Comparison of ENCODE assay signal across 11 cellular contexts in the genomic region with DNA sequence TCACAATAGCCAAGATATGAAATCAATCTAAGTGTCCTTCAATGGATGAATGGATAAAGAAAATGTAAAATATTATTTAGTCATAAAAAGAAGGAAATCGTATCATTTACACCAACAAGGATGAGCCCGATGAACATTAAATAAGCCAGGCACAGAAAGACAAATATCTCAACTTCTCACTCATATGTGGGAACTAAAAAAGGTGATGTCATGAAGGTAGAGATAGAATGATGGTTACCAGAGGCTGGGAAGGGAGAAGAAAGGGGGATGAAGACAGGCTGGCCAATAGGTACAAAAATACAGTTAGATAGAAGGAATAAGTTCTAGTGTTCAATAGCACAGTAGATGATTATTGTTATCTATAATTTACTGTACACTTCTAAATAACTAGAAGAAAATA.
"Had no signal": no experiment of that assay in that cellular context is flagged by ENCODE, and none has a peak within 500 bp of the region (broad histone marks: within the 10 kb centered on the region; RNA-seq: fewer than 3 reads in every experiment).

No MANE protein-coding gene starts in this region.

- H3K4me2 ChIP-seq: GM23338 had no signal

- H2AFZ ChIP-seq: GM23248, GM23338 had no signal

- DNase-seq: GM23248, GOT3, H7, H9, HCEC 1CT, HFFc6 had no signal

- H3K9me3 ChIP-seq: HAP-1 had no signal

- FAIRE-seq: H1, H54 had no signal

- H3K9ac ChIP-seq: GM23248 had no signal

- H3K27ac ChIP-seq: GM23248 had no signal

- H3K4me3 ChIP-seq: GM23248, GM23338, HAP-1 had no signal

- ATAC-seq: GM23338, HCT116 had no signal

- H3K36me3 ChIP-seq: HAP-1 had no signal

- H3K4me1 ChIP-seq: HAP-1 had no signal
